ENCODE assay signal across 25 cellular contexts in the genomic region with DNA sequence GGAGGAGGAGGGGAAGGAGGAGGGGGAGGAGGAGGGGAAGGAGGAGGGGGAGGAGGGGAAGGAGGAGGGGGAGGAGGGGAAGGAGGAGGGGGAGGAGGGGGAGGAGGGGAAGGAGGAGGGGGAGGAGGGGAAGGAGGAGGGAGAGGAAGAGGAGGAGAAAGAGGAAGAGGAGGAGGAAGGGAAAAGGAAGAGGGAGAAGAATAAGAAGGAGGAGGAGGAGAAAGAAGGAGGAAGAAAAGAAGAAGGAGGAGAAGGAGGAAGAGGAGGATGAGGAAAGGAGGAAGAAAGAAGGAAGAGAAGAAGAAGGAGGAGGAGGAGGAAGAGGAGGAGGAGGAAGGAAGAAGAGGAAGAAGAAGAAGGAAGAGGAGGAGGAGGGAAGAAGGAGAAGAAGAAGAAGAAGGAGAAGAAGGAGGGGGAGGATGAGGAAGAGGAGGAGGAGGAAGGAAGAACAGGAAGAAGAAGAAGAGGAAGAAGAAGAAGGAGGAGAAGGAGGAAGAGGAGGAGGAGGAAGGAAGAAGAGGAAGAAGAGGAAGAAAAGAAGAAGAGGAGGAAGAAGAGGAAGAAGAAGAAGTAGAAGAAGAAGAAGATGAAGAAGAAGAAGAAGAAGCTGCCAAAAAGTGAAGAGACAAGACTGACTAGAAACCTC.
DNase-seq lines count a peak whose midpoint lies in the region; ATAC-seq and TF ChIP-seq lines count a peak whose summit lies in the region.
"Had no signal": no experiment of that assay in that cellular context is flagged by ENCODE, and none has a peak within 500 bp of the region (broad histone marks: within the 10 kb centered on the region; RNA-seq: fewer than 3 reads in every experiment).

No MANE protein-coding gene starts in this region.

- in situ Hi-C loops in GM13977 (cut with MboI; ENCODE audit: low pct_unique_long_range_greater_than_20kb, low sequenced_read_pairs, unreplicated experiment): no loop called here

- H3K9ac ChIP-seq in BLaER1: no peak overlapping the region
- H3K9ac ChIP-seq in BLaER1 treated with 17β-estradiol and CSF1 and Interleukin-3, amounts not matched to agents 10 nM and 100 nM: no peak overlapping the region
- no peak overlapping the region for H3K9ac ChIP-seq in Loucy (ENCODE audit: low read depth, low read length, poor library complexity, severe bottlenecking)

- peaks cover 3% of the 10 kb centered on the region; the same call in 1 of the 2 replicates for H3K27me3 Mint-ChIP-seq in WTC11 (ENCODE audit: low read depth)

- POLR2A ChIA-PET in WTC11 (lab: Charles Lee): no interaction called here

- no peaks in the 10 kb centered on the region for H3K36me3 ChIP-seq in BLaER1
- H3K36me3 ChIP-seq in BLaER1 treated with 17β-estradiol and CSF1 and Interleukin-3, amounts not matched to agents 10 nM and 100 nM: no peaks in the 10 kb centered on the region
- no peaks in the 10 kb centered on the region for H3K36me3 ChIP-seq in Loucy (ENCODE audit: insufficient read depth, low read length)
- no peaks in the 10 kb centered on the region for H3K36me3 ChIP-seq in thyroid gland
- H3K36me3 ChIP-seq: BE2C had no signal

- ATAC-seq in WTC11 (no peak), HG03039 (IDR thresholded peaks at IDR 0.05; ENCODE audit: unreplicated experiment) (no peak)

- no peak for DNase-seq in WTC11 (ENCODE audit: low spot score)
- no peak for DNase-seq in thyroid gland
- no peak for DNase-seq in activated naive CD4-positive, alpha-beta T cell (lab: John Stamatoyannopoulos, UW)
- DNase-seq in GM13977 (ENCODE audit: low spot score): no peak
- DNase-seq: 8988T; ACHN; BE2C; C1 segment of cervical spinal cord; CD4-positive, alpha-beta memory T cell; CD4-positive, CD25-positive, alpha-beta regulatory T cell; COR-L47; DMS 273 treated with DMSO at 0.1 percent for 48 hours; DMS153; DMS53; DMS79; DND-41; EL; GDM1 had no signal

- H3K4me3 ChIP-seq in BLaER1 (no peak overlapping the region), Loucy (ENCODE audit: low read length, poor library complexity, severe bottlenecking) (no peak overlapping the region), thyroid gland (replicated peaks in 1 of 3) (no peak overlapping the region)
- H3K4me3 ChIP-seq in BLaER1 treated with 17β-estradiol and CSF1 and Interleukin-3, amounts not matched to agents 10 nM and 100 nM: no peak overlapping the region
- H3K4me3 ChIP-seq: GM12878 had no signal

- CTCF ChIA-PET in WTC11 (lab: Charles Lee): no interaction called here

- H3F3A ChIP-seq in Loucy (ENCODE audit: low read depth): no peaks in the 10 kb centered on the region

- intact Hi-C loops in thyroid gland (cut with DNase I): no loop called here

- H4K20me1 ChIP-seq in BLaER1: no peaks in the 10 kb centered on the region
- no peaks in the 10 kb centered on the region for H4K20me1 ChIP-seq in BLaER1 treated with 17β-estradiol and CSF1 and Interleukin-3, amounts not matched to agents 10 nM and 100 nM
- no peaks in the 10 kb centered on the region for H4K20me1 ChIP-seq in Loucy (ENCODE audit: insufficient read depth, low read length, poor library complexity, severe bottlenecking)

- no peaks in the 10 kb centered on the region for H3K4me1 Mint-ChIP-seq in WTC11
- H3K4me1 Mint-ChIP-seq: CD14-positive monocyte; CD4-positive, alpha-beta memory T cell; CD4-positive, CD25-positive, alpha-beta regulatory T cell; CD8-positive, alpha-beta memory T cell had no signal

- peak overlapping the region; percentile 60 for H3K4me2 ChIP-seq in BLaER1
- peak overlapping the region in 8 of 11 experiments; percentile 59 to 95 (median 72); a peak in 15 of 22 replicates for H3K4me2 ChIP-seq in BLaER1 treated with 17β-estradiol and CSF1 and Interleukin-3, amounts not matched to agents 10 nM and 100 nM
- H3K4me2 ChIP-seq in Loucy (ENCODE audit: low read depth, low read length, poor library complexity, severe bottlenecking): no peak overlapping the region

- H3K4me3 Mint-ChIP-seq in WTC11: no peak overlapping the region
- H3K4me3 Mint-ChIP-seq: CD14-positive monocyte; CD4-positive, alpha-beta memory T cell; CD4-positive, CD25-positive, alpha-beta regulatory T cell; CD8-positive, alpha-beta memory T cell had no signal

- no peaks in the 10 kb centered on the region; the same call in 1 of the 2 replicates for H3K9me3 ChIP-seq in BLaER1
- peaks cover 0 to 7% (median 0%) of the 10 kb centered on the region in 11 experiments; a peak in 1 of 22 replicates for H3K9me3 ChIP-seq in BLaER1 treated with 17β-estradiol and CSF1 and Interleukin-3, amounts not matched to agents 10 nM and 100 nM (replicated peaks in 1 of 11)
- H3K9me3 ChIP-seq in Loucy (ENCODE audit: insufficient read depth, low read depth, low read length): no peaks in the 10 kb centered on the region
- no peaks in the 10 kb centered on the region for H3K9me3 ChIP-seq in thyroid gland
- H3K9me3 ChIP-seq: BE2C had no signal

- peak overlapping the region; percentile 11; the same call in 1 of the 2 replicates for H3K27ac ChIP-seq in BLaER1
- H3K27ac ChIP-seq in BLaER1 treated with 17β-estradiol and CSF1 and Interleukin-3, amounts not matched to agents 10 nM and 100 nM: peak overlapping the region in 5 of 11 experiments; percentile 12 to 66 (median 50); a peak in 8 of 22 replicates
- no peak overlapping the region for H3K27ac ChIP-seq in thyroid gland

- no peaks in the 10 kb centered on the region for H3K79me2 ChIP-seq in Loucy (ENCODE audit: insufficient read depth, low read length)

- H3K27me3 ChIP-seq in BLaER1: no peaks in the 10 kb centered on the region
- no peaks in the 10 kb centered on the region for H3K27me3 ChIP-seq in BLaER1 treated with 17β-estradiol and CSF1 and Interleukin-3, amounts not matched to agents 10 nM and 100 nM
- no peaks in the 10 kb centered on the region for H3K27me3 ChIP-seq in Loucy (ENCODE audit: insufficient read depth, low read length, poor library complexity, severe bottlenecking)
- no peaks in the 10 kb centered on the region for H3K27me3 ChIP-seq in thyroid gland
- H3K27me3 ChIP-seq: BE2C had no signal

- H3K4me1 ChIP-seq in BLaER1 (peaks cover 19% of the 10 kb centered on the region), Loucy (ENCODE audit: insufficient read depth, low read length, poor library complexity, severe bottlenecking) (peaks cover 11% of the 10 kb centered on the region), thyroid gland (no peaks in the 10 kb centered on the region)
- H3K4me1 ChIP-seq in BLaER1 treated with 17β-estradiol and CSF1 and Interleukin-3, amounts not matched to agents 10 nM and 100 nM: peaks cover 0 to 25% (median 21%) of the 10 kb centered on the region in 10 experiments; a peak in 16 of 20 replicates
- H3K4me1 ChIP-seq: BE2C had no signal

- H2AFZ ChIP-seq in Loucy (ENCODE audit: low read length): peak overlapping the region; percentile 32

- TF ChIP-seq POLR2A in thyroid gland (IDR thresholded peaks at IDR 0.05): no peak

- H3K36me3 Mint-ChIP-seq in WTC11: no peaks in the 10 kb centered on the region
- H3K36me3 Mint-ChIP-seq: CD14-positive monocyte; CD4-positive, alpha-beta memory T cell; CD4-positive, CD25-positive, alpha-beta regulatory T cell; CD8-positive, alpha-beta memory T cell had no signal

- no peak overlapping the region for H3K27ac Mint-ChIP-seq in WTC11
- H3K27ac Mint-ChIP-seq: CD14-positive monocyte; CD4-positive, alpha-beta memory T cell; CD4-positive, CD25-positive, alpha-beta regulatory T cell; CD8-positive, alpha-beta memory T cell had no signal

- H3K9me3 Mint-ChIP-seq in WTC11: no peaks in the 10 kb centered on the region
- H3K9me3 Mint-ChIP-seq: CD8-positive, alpha-beta memory T cell had no signal

- TF ChIP-seq CTCF in Loucy (conservative IDR thresholded peaks at IDR 0.05; ENCODE audit: low read length) (no peak), WTC11 (IDR thresholded peaks at IDR 0.05) (no peak), thyroid gland (IDR thresholded peaks at IDR 0.05) (no peak), GM13977 (IDR thresholded peaks at IDR 0.05; ENCODE audit: extremely low read depth, insufficient read depth, missing control alignments) (no peak)

- H3K9me2 ChIP-seq in Loucy (replicated peaks; ENCODE audit: low read depth, low read length): no peaks in the 10 kb centered on the region

TF ChIP-seq in WTC11, 78 proteins besides CTCF, POLR2A, EP300 and RAD21:
- TF ChIP-seq, protein P1, sequence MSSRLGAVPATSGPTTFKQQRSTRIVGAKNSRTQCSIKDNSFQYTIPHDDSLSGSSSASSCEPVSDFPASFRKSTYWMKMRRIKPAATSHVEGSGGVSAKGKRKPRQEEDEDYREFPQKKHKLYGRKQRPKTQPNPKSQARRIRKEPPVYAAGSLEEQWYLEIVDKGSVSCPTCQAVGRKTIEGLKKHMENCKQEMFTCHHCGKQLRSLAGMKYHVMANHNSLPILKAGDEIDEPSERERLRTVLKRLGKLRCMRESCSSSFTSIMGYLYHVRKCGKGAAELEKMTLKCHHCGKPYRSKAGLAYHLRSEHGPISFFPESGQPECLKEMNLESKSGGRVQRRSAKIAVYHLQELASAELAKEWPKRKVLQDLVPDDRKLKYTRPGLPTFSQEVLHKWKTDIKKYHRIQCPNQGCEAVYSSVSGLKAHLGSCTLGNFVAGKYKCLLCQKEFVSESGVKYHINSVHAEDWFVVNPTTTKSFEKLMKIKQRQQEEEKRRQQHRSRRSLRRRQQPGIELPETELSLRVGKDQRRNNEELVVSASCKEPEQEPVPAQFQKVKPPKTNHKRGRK (CRISPR knock-in tag; IDR thresholded peaks at IDR 0.05; ENCODE audit: borderline replicate concordance): 0 out of 2 replicates have a peak, but pooled peaks have one; percentile 59
- TF ChIP-seq ZNF423 (CRISPR knock-in tag; IDR thresholded peaks at IDR 0.05) (no peak), RORB (CRISPR knock-in tag; IDR thresholded peaks at IDR 0.05) (no peak)
